23 cellular contexts compared by ENCODE assay signal in the genomic region with DNA sequence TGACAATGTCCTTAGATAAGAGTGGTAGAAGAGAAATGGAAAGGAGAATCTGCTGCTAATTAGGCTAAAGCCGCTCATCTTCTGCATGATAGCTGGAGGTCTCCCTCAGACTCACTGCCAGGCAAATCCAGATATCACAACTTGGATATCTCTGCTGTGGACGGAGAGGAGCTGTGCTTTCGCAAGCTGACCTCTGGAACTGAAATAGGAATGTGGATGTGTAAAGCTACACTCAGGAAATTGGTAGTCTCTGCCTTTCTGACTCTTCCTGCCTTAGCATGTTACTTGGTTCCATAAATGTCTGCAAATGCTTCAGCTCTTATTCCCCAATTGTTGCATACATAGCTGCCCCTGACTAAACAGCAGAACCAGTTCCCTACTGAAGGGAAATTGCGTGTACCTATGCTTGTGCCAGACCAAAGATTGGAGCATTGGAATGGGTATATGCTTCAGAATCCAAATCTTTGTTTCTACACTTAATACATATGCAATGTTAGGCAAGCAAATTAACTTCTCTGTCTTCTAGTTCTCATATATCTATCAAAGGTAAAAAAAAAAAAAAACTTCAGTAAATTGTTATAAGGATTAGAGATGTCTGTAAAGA.
"Had no signal": no experiment of that assay in that cellular context is flagged by ENCODE, and none has a peak within 500 bp of the region (broad histone marks: within the 10 kb centered on the region; RNA-seq: fewer than 3 reads in every experiment).

No MANE protein-coding gene starts in this region.

- H3K36me3 Mint-ChIP-seq: activated naive CD8-positive, alpha-beta T cell treated with anti-CD3 and anti-CD28 coated beads, Interleukin-2, amount 10 ng/mL, durations not matched to agents 7 days and 5 days had no signal

- H3K36me3 ChIP-seq: brain microvascular endothelial cell, lower lobe of right lung, suprapubic skin, transverse colon, uterus had no signal

- H3K4me3 Mint-ChIP-seq: activated B cell treated with CpG ODN at 0.5 μM for 24 hours; activated CD8-positive, alpha-beta T cell treated with anti-CD3 and anti-CD28 coated beads for 36 hours; activated naive CD8-positive, alpha-beta T cell treated with anti-CD3 and anti-CD28 coated beads, Interleukin-2, amount 10 ng/mL, durations not matched to agents 7 days and 5 days; activated T-cell treated with anti-CD3 and anti-CD28 coated beads, Interleukin-2, amount 50 U/mL, for 24 hours; nephron progenitor cell; stimulated activated naive CD8-positive, alpha-beta T cell treated with anti-CD3 and anti-CD28 coated beads, Interleukin-15, amount 100 ng/mL, for 72 hours; T-helper 2 cell treated with Interferon-gamma antibody and Interleukin-4, amounts not matched to agents 5 μg/mL and 100 μg/mL, for 36 hours had no signal

- H3K4me1 ChIP-seq: lower lobe of right lung, suprapubic skin, transverse colon, uterus had no signal

- H3K27me3 Mint-ChIP-seq: activated B cell treated with CpG ODN at 0.5 μM for 24 hours; activated CD8-positive, alpha-beta T cell treated with anti-CD3 and anti-CD28 coated beads for 36 hours; activated naive CD8-positive, alpha-beta T cell treated with anti-CD3 and anti-CD28 coated beads, Interleukin-2, amount 10 ng/mL, durations not matched to agents 7 days and 5 days; activated T-cell treated with anti-CD3 and anti-CD28 coated beads, Interleukin-2, amount 50 U/mL, for 24 hours; stimulated activated naive CD8-positive, alpha-beta T cell treated with anti-CD3 and anti-CD28 coated beads, Interleukin-15, amount 100 ng/mL, for 72 hours had no signal

- H3K27ac ChIP-seq: brain microvascular endothelial cell, lower lobe of right lung, suprapubic skin, transverse colon, uterus had no signal

- H3K9me3 ChIP-seq: lower lobe of right lung, suprapubic skin, transverse colon, uterus had no signal

- FAIRE-seq: TTC549 had no signal

- H3K4me3 ChIP-seq: lower lobe of right lung, suprapubic skin, transverse colon, uterus had no signal

- H3K4me1 Mint-ChIP-seq: activated B cell treated with CpG ODN at 0.5 μM for 24 hours; activated naive CD8-positive, alpha-beta T cell treated with anti-CD3 and anti-CD28 coated beads, Interleukin-2, amount 10 ng/mL, durations not matched to agents 7 days and 5 days; stimulated activated naive CD8-positive, alpha-beta T cell treated with anti-CD3 and anti-CD28 coated beads, Interleukin-15, amount 100 ng/mL, for 72 hours had no signal

- ATAC-seq: activated CD8-positive, alpha-beta T cell treated with anti-CD3 and anti-CD28 coated beads for 36 hours; esophagus mucosa; left cardiac atrium; lower lobe of right lung; stimulated activated naive CD8-positive, alpha-beta T cell treated with anti-CD3 and anti-CD28 coated beads, Interleukin-15, amount 100 ng/mL, for 72 hours had no signal

- H3K27ac Mint-ChIP-seq: activated B cell treated with CpG ODN at 0.5 μM for 24 hours; activated CD8-positive, alpha-beta T cell treated with anti-CD3 and anti-CD28 coated beads for 36 hours; activated naive CD8-positive, alpha-beta T cell treated with anti-CD3 and anti-CD28 coated beads, Interleukin-2, amount 10 ng/mL, durations not matched to agents 7 days and 5 days; activated T-cell treated with anti-CD3 and anti-CD28 coated beads, Interleukin-2, amount 50 U/mL, for 24 hours; activated T-helper 2 cell treated with anti-CD3 and anti-CD28 coated beads, Interferon-gamma antibody, Interleukin-2, Interleukin-4, amounts not matched to agents 10 μg/mL and 5 μg/mL and 100 μg/mL, durations not matched to agents 14 hours and 24 hours and 36 hours; nephron progenitor cell; stimulated activated naive CD8-positive, alpha-beta T cell treated with anti-CD3 and anti-CD28 coated beads, Interleukin-15, amount 100 ng/mL, for 72 hours; T-helper 2 cell treated with Interferon-gamma antibody and Interleukin-4, amounts not matched to agents 5 μg/mL and 100 μg/mL, for 36 hours had no signal

- H3K27me3 ChIP-seq: brain microvascular endothelial cell, suprapubic skin, transverse colon, uterus had no signal

- H3K9me3 Mint-ChIP-seq: nephron progenitor cell; stimulated activated naive CD8-positive, alpha-beta T cell treated with anti-CD3 and anti-CD28 coated beads, Interleukin-15, amount 100 ng/mL, for 72 hours had no signal

- DNase-seq: activated B cell treated with CpG ODN at 0.5 μM for 24 hours; activated CD4-positive, alpha-beta T cell treated with anti-CD3 and anti-CD28 coated beads for 4 hours; activated CD8-positive, alpha-beta T cell treated with anti-CD3 and anti-CD28 coated beads for 36 hours; activated naive CD4-positive, alpha-beta T cell treated with Interleukin-2 at 50 U/mL for 16 hours; activated naive CD8-positive, alpha-beta T cell treated with anti-CD3 and anti-CD28 coated beads, Interleukin-2, amount 10 ng/mL, durations not matched to agents 7 days and 5 days; activated T-cell treated with anti-CD3 and anti-CD28 coated beads, Interleukin-2, amount 50 U/mL, for 24 hours; aorta; brain microvascular endothelial cell; effector CD4-positive, alpha-beta T cell; left cardiac atrium; lower lobe of right lung; nephron progenitor cell; occipital lobe; stimulated activated CD4-positive, alpha-beta T cell treated with anti-CD3 and anti-CD28 coated beads, Interleukin-15, amount 100 ng/mL, for 24 hours; stimulated activated CD4-positive, alpha-beta T cell treated with anti-CD3 and anti-CD28 coated beads, Interleukin-2, amount 100 ng/mL, for 48 hours; stimulated activated naive CD8-positive, alpha-beta T cell treated with anti-CD3 and anti-CD28 coated beads, Interleukin-15, amount 100 ng/mL, for 72 hours; transverse colon; uterus had no signal
